ENCODE assay signal across 7 cellular contexts in genomic region chr7:30509171-30509857, GRCh38. TPM values are rescaled to one million over a fixed set of nuclear protein-coding genes. Genes with fewer than 3 reads are reported as not detected.
DNase-seq lines count a peak whose midpoint lies in the region; TF ChIP-seq lines count a peak whose summit lies in the region.
"Not testable (repeated sequence)": the region's sequence is repeated elsewhere in the genome, so short reads cannot be mapped to it uniquely, and the experiment has no call there.

No MANE protein-coding gene starts in this region.

- H3K4me3 ChIP-seq in esophagus squamous epithelium, suprapubic skin: not testable (repeated sequence)

- intact Hi-C loops in esophagus squamous epithelium (cut with DNase I), result not testable (repeated sequence)

- 45 to 52% methylated on average over 9 of the region's 9 CpGs for WGBS in esophagus squamous epithelium, 2 donors
- 40% methylated on average over 9 of the region's 9 CpGs for WGBS in suprapubic skin

- H3K4me3 Mint-ChIP-seq in brain, result peak overlapping the region in 1 of 5 experiments; percentile 61
- not testable (repeated sequence) for H3K4me3 Mint-ChIP-seq in neural crest cell

- H3K27ac ChIP-seq in esophagus squamous epithelium, result peak overlapping the region in 3 of 4 donors; percentile 24 to 51 (median 44)
- H3K27ac ChIP-seq in suprapubic skin, result peak overlapping the region; percentile 58

- DNase-seq in DMS53 (lab: John Stamatoyannopoulos, UW) (peak; percentile 50), NCI-H510A treated with DMSO at 0.1 percent for 48 hours (lab: John Stamatoyannopoulos, UW) (peak; percentile 42), SK-N-DZ (ENCODE audit: low spot score) (peak; percentile 74)
- DNase-seq in esophagus squamous epithelium (lab: John Stamatoyannopoulos, UW); neural crest cell (ENCODE audit: low read depth, low spot score); suprapubic skin (ENCODE audit: low spot score in 2 of 2): not testable (repeated sequence)

- not testable (repeated sequence) for TF ChIP-seq EP300 in suprapubic skin (IDR thresholded peaks at IDR 0.05)

- not testable (repeated sequence) for H3K36me3 ChIP-seq in esophagus squamous epithelium, suprapubic skin

- H3K4me1 ChIP-seq in esophagus squamous epithelium (peaks cover 7 to 31% (median 13%) of the 10 kb centered on the region in 3 donors), suprapubic skin (peaks cover 28% of the 10 kb centered on the region)

- H3K9me3 Mint-ChIP-seq in brain, result not testable (repeated sequence)
- H3K9me3 Mint-ChIP-seq in neural crest cell, result peaks cover 14% of the 10 kb centered on the region

- H3K27me3 Mint-ChIP-seq in brain; neural crest cell (ENCODE audit: low read depth): not testable (repeated sequence)

- not testable (repeated sequence) for TF ChIP-seq CTCF in brain (conservative IDR thresholded peaks at IDR 0.05); esophagus squamous epithelium (IDR thresholded peaks at IDR 0.05); neural crest cell (conservative IDR thresholded peaks at IDR 0.05); suprapubic skin (IDR thresholded peaks at IDR 0.05)

- not testable (repeated sequence) for H3K36me3 Mint-ChIP-seq in brain
- peaks cover 14% of the 10 kb centered on the region for H3K36me3 Mint-ChIP-seq in neural crest cell (ENCODE audit: low read depth)

- H3K4me1 Mint-ChIP-seq in brain, result peaks cover 23% of the 10 kb centered on the region
- H3K4me1 Mint-ChIP-seq in neural crest cell, result peaks cover 10% of the 10 kb centered on the region

- TF ChIP-seq POLR2A in esophagus squamous epithelium (IDR thresholded peaks at IDR 0.05); suprapubic skin (IDR thresholded peaks at IDR 0.05): not testable (repeated sequence)

- H3K27me3 ChIP-seq in esophagus squamous epithelium, suprapubic skin: not testable (repeated sequence)

- H3K27ac Mint-ChIP-seq in brain (peak overlapping the region in 3 of 5 experiments; percentile 23 to 62 (median 45)), neural crest cell (ENCODE audit: unreplicated experiment) (peak overlapping the region; percentile 51)

- not testable (repeated sequence) for H3K9me3 ChIP-seq in esophagus squamous epithelium, suprapubic skin

RNA-seq across cellular contexts. Expression of gene GGCT, which starts 4.7 kb away (rescaled TPM):
- polyA plus RNA-seq in SK-N-DZ (2014; cell fraction: cytosol; rRNA removed), result 198 and 218 TPM in 2 replicates
- 102 and 141 TPM in 2 replicates for polyA plus RNA-seq in SK-N-DZ (2014; cell fraction: nucleus; rRNA removed)
- 49.3 TPM for polyA plus RNA-seq in brain (ENCODE audit: insufficient read depth, low read depth, low replicate concordance)
- total RNA-seq in esophagus squamous epithelium (10 to 100 TPM; 42.3 to 74.9 (median 63.9) TPM), neural crest cell (73.1 and 77.5 TPM in 2 replicates), suprapubic skin (10 to 100 TPM; 13.7 to 76.1 (median 54.1) TPM)

RNA-seq across cellular contexts. Expression of gene NOD1, which starts 30.7 kb away (rescaled TPM):
- 13.3 and 13.5 TPM in 2 replicates for polyA plus RNA-seq in SK-N-DZ (2014; cell fraction: cytosol; rRNA removed)
- polyA plus RNA-seq in SK-N-DZ (2014; cell fraction: nucleus; rRNA removed), result 27.6 and 38.7 TPM in 2 replicates
- polyA plus RNA-seq in brain (ENCODE audit: insufficient read depth, low read depth, low replicate concordance), result 1.3 TPM
- total RNA-seq in esophagus squamous epithelium (10 to 100 TPM in 1 of 4 donors, 1 to 10 TPM in 3; 4.2 to 13.0 (median 6.2) TPM), neural crest cell (8.1 and 9.1 TPM in 2 replicates), suprapubic skin (10 to 100 TPM in 2 of 4 donors, 1 to 10 TPM in 2; 9.2 to 22.8 (median 13.4) TPM)
